1 cellular context compared by ENCODE assay signal in genomic region chr19:14554382-14554812, GRCh38.
TF ChIP-seq lines count a peak whose summit lies in the region.

No MANE protein-coding gene starts in this region.

TF ChIP-seq in HepG2, 621 proteins besides CTCF, POLR2A, EP300 and RAD21 (continued from another document and continues in another):
- no peak for TF ChIP-seq MIXL1 (CRISPR knock-in tag; IDR thresholded peaks at IDR 0.05)
- no peak for TF ChIP-seq AGO1 (IDR thresholded peaks at IDR 0.05; ENCODE audit: low read depth, low read length, poor library complexity, severe bottlenecking)
- TF ChIP-seq HHEX (CRISPR knock-in tag; IDR thresholded peaks at IDR 0.05), result no peak
- TF ChIP-seq NCOA1 (CRISPR knock-in tag; IDR thresholded peaks at IDR 0.05), result no peak
- no peak for TF ChIP-seq ZBTB40 (IDR thresholded peaks at IDR 0.05)
- TF ChIP-seq ZBTB40 (CRISPR knock-in tag; IDR thresholded peaks at IDR 0.05), result peak; percentile 45; the same call in 1 of the 2 replicates
- TF ChIP-seq LCORL (IDR thresholded peaks at IDR 0.05), result no peak
- peak; percentile 22; the same call in 1 of the 2 replicates for TF ChIP-seq LCORL (CRISPR knock-in tag; IDR thresholded peaks at IDR 0.05)
- no peak for TF ChIP-seq TARDBP (CRISPR knock-in tag; IDR thresholded peaks at IDR 0.05)
- TF ChIP-seq TSC22D2 (CRISPR knock-in tag; IDR thresholded peaks at IDR 0.05; ENCODE audit: borderline replicate concordance), result no peak
- no peak for TF ChIP-seq EZH2 (conservative IDR thresholded peaks at IDR 0.05; ENCODE audit: low read depth, low read length)
- peak; percentile 25 for TF ChIP-seq ZNF407 (CRISPR knock-in tag; IDR thresholded peaks at IDR 0.05; ENCODE audit: not compliant biosample characterization)
- no peak; a peak in 1 of 4 replicates for TF ChIP-seq HMGXB4 (CRISPR knock-in tag; IDR thresholded peaks at IDR 0.05; ENCODE audit: borderline replicate concordance in 1 of 2, low read depth in 1 of 2)
- peak; percentile 87 for TF ChIP-seq ZFX (CRISPR knock-in tag; IDR thresholded peaks at IDR 0.05; ENCODE audit: low read depth)
- TF ChIP-seq PHF8 (CRISPR knock-in tag; IDR thresholded peaks at IDR 0.05), result 0 out of 2 replicates have a peak, but pooled peaks have one; percentile 35
- no peak for TF ChIP-seq SP1 (IDR thresholded peaks at IDR 0.05)
- TF ChIP-seq SP1 (CRISPR knock-in tag; IDR thresholded peaks at IDR 0.05), result no peak
- no peak for TF ChIP-seq GATA4 (IDR thresholded peaks at IDR 0.05; ENCODE audit: borderline replicate concordance, low read depth)
- no peak for TF ChIP-seq ZBTB8A (CRISPR knock-in tag; IDR thresholded peaks at IDR 0.05; ENCODE audit: borderline replicate concordance, low read depth)
- peak; percentile 77 to 87 for TF ChIP-seq MAFK (conservative IDR thresholded peaks at IDR 0.05 in 1 of 2, IDR thresholded peaks at IDR 0.05 in 1 of 2; ENCODE audit: low read length in 2 of 2)
- no peak for TF ChIP-seq TBP (CRISPR knock-in tag; IDR thresholded peaks at IDR 0.05)
- no peak for TF ChIP-seq SRSF9 (IDR thresholded peaks at IDR 0.05; ENCODE audit: borderline replicate concordance, insufficient read depth, low read depth, low read length, poor library complexity, severe bottlenecking)
- TF ChIP-seq RFX1 (IDR thresholded peaks at IDR 0.05), result no peak
- TF ChIP-seq ZNF460 (CRISPR knock-in tag; IDR thresholded peaks at IDR 0.05; ENCODE audit: borderline replicate concordance), result no peak
- no peak for TF ChIP-seq SRY (CRISPR knock-in tag; IDR thresholded peaks at IDR 0.05)
- TF ChIP-seq HNRNPK (IDR thresholded peaks at IDR 0.05; ENCODE audit: low read depth, low read length, poor library complexity, severe bottlenecking), result no peak
- TF ChIP-seq HDAC6 (IDR thresholded peaks at IDR 0.05; ENCODE audit: low read depth, low read length), result no peak
- no peak for TF ChIP-seq ZNF724P (CRISPR knock-in tag; IDR thresholded peaks at IDR 0.05; ENCODE audit: borderline replicate concordance)
- TF ChIP-seq ATF3 (CRISPR knock-in tag; IDR thresholded peaks at IDR 0.05), result no peak
- TF ChIP-seq GRHL1 (CRISPR knock-in tag; conservative IDR thresholded peaks at IDR 0.05), result no peak
- no peak for TF ChIP-seq TCF12 (IDR thresholded peaks at IDR 0.05)
- TF ChIP-seq TCF12 (CRISPR knock-in tag; IDR thresholded peaks at IDR 0.05), result no peak
- no peak for TF ChIP-seq KLF9 (CRISPR knock-in tag; IDR thresholded peaks at IDR 0.05; ENCODE audit: low read depth)
- TF ChIP-seq AKAP8 (CRISPR knock-in tag; IDR thresholded peaks at IDR 0.05), result no peak
- TF ChIP-seq ZC3H4 (CRISPR knock-in tag; IDR thresholded peaks at IDR 0.05; ENCODE audit: borderline replicate concordance), result no peak
- TF ChIP-seq KLF15 (CRISPR knock-in tag; IDR thresholded peaks at IDR 0.05; ENCODE audit: borderline replicate concordance), result no peak
- peak; percentile 71 for TF ChIP-seq HES4 (CRISPR knock-in tag; IDR thresholded peaks at IDR 0.05; ENCODE audit: borderline replicate concordance)
- no peak for TF ChIP-seq ZNF83 (CRISPR knock-in tag; IDR thresholded peaks at IDR 0.05; ENCODE audit: borderline replicate concordance)
- TF ChIP-seq ZBTB44 (CRISPR knock-in tag; IDR thresholded peaks at IDR 0.05), result no peak
- TF ChIP-seq IKZF4 (CRISPR knock-in tag; IDR thresholded peaks at IDR 0.05; ENCODE audit: borderline replicate concordance, low read depth, not compliant biosample characterization), result no peak
- TF ChIP-seq ZNF790 (CRISPR knock-in tag; IDR thresholded peaks at IDR 0.05; ENCODE audit: borderline replicate concordance), result no peak
- TF ChIP-seq STAG1 (CRISPR knock-in tag; IDR thresholded peaks at IDR 0.05), result peak; percentile 23; the same call in 1 of the 2 replicates
